17 cellular contexts compared by ENCODE assay signal in the genomic region with DNA sequence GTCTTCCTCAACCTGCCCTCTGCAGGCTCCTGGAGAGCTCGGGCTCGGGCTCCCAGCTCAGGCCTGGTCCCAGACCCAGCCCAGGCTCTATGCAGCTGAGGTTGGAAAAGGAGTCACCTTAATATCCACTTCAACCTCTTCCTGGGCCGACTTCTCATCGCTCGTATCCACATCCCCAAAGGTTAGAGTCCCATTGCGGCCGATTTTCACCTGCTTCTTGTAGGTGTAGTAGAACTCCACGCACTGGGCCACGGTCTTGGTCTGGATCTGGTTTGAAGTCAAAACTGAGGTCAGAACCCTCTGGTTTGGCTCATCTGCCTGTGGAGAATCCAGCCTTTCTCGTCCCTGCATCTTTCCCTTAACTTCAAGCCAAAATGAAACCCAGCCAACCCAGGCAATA. TPM values are rescaled to one million over a fixed set of nuclear protein-coding genes. Genes with fewer than 3 reads are reported as not detected.
DNase-seq lines count a peak whose midpoint lies in the region; ATAC-seq and TF ChIP-seq lines count a peak whose summit lies in the region.
"Had no signal": no experiment of that assay in that cellular context is flagged by ENCODE, and none has a peak within 500 bp of the region (broad histone marks: within the 10 kb centered on the region; RNA-seq: fewer than 3 reads in every experiment).

No MANE protein-coding gene starts in this region.

- POLR2A ChIA-PET in Caco-2 (lab: Charles Lee): no interaction called here

- H3K4me3 Mint-ChIP-seq in Caco-2 (ENCODE audit: unreplicated experiment) (no peak overlapping the region), chondrocyte (ENCODE audit: unreplicated experiment) (no peak overlapping the region)
- H3K4me3 Mint-ChIP-seq: activated B cell treated with CpG ODN at 0.5 μM for 24 hours had no signal

- intact Hi-C loops in left ventricle myocardium inferior (cut with micrococcal nuclease): no loop called here
- intact Hi-C loops in left cardiac atrium (cut with DNase I): loop anchor here in 1 of 2 donors (10.0 kb wide), 1 partner anchor 62 kb away; no protein-coding TSS in a partner anchor
- intact Hi-C loops in ascending aorta (cut with DNase I): loop anchor here (5.0 to 10.0 kb wide), 2 partner anchors 225 to 362 kb away; a partner anchor contains a TSS
- intact Hi-C loops in psoas muscle (cut with DNase I): no loop called here
- intact Hi-C loops in Caco-2 (cut with micrococcal nuclease; ENCODE audit: unreplicated experiment): no loop called here

- H3K27ac Mint-ChIP-seq in Caco-2 (ENCODE audit: unreplicated experiment) (no peak overlapping the region), chondrocyte (ENCODE audit: unreplicated experiment) (no peak overlapping the region)

- peaks cover 77% of the 10 kb centered on the region for H3K4me1 ChIP-seq in left ventricle myocardium inferior
- peaks cover 12 to 38% of the 10 kb centered on the region in 2 donors for H3K4me1 ChIP-seq in ascending aorta
- peaks cover 53% of the 10 kb centered on the region for H3K4me1 ChIP-seq in psoas muscle
- no peaks in the 10 kb centered on the region for H3K4me1 ChIP-seq in Caco-2
- H3K4me1 ChIP-seq: pancreas had no signal

- H3K4me1 Mint-ChIP-seq in Caco-2 (ENCODE audit: low read depth, unreplicated experiment): no peaks in the 10 kb centered on the region
- H3K4me1 Mint-ChIP-seq in chondrocyte (ENCODE audit: low read depth): peaks cover 52% of the 10 kb centered on the region

- H3K9me3 Mint-ChIP-seq in Caco-2 (ENCODE audit: unreplicated experiment) (no peaks in the 10 kb centered on the region), chondrocyte (ENCODE audit: low read depth) (no peaks in the 10 kb centered on the region)
- H3K9me3 Mint-ChIP-seq: activated B cell treated with CpG ODN at 0.5 μM for 24 hours had no signal

- no peaks in the 10 kb centered on the region for H3K27me3 ChIP-seq in left ventricle myocardium inferior (ENCODE audit: low read depth)
- no peaks in the 10 kb centered on the region for H3K27me3 ChIP-seq in ascending aorta
- H3K27me3 ChIP-seq in psoas muscle (ENCODE audit: insufficient read depth in 3 of 3, low read length in 2 of 3): no peaks in the 10 kb centered on the region
- no peaks in the 10 kb centered on the region for H3K27me3 ChIP-seq in Caco-2 (replicated peaks; ENCODE audit: control insufficient read depth, insufficient read depth, low read length)
- H3K27me3 ChIP-seq: pancreas, tibial nerve had no signal

- WGBS in psoas muscle, 3 donors: 70 to 87% (median 73%) methylated on average over 10 of the region's 10 CpGs

- H3K9me3 ChIP-seq in left ventricle myocardium inferior (replicated peaks) (no peaks in the 10 kb centered on the region), ascending aorta (no peaks in the 10 kb centered on the region), psoas muscle (no peaks in the 10 kb centered on the region), Caco-2 (no peaks in the 10 kb centered on the region)
- H3K9me3 ChIP-seq: pancreas, tibial nerve had no signal

- DNase-seq in left ventricle myocardium inferior (no peak), left cardiac atrium (no peak), ascending aorta (ENCODE audit: low spot score in 2 of 2) (peak in 1 of 2 donors; percentile 67), psoas muscle (no peak), GM10266 (ENCODE audit: extremely low spot score) (no peak), Caco-2 (no peak), NCI-H1436 treated with DMSO at 0.1 percent for 48 hours (lab: John Stamatoyannopoulos, UW) (no peak), chondrocyte (ENCODE audit: low spot score) (no peak)
- DNase-seq: activated B cell treated with CpG ODN at 0.5 μM for 24 hours; activated naive CD4-positive, alpha-beta T cell; left ventricle myocardium superior; NCI-H1417 treated with DMSO at 0.1 percent for 48 hours; pancreas; SHP77; stimulated activated CD4-positive, alpha-beta T cell treated with anti-CD3 and anti-CD28 coated beads, Interleukin-4, amount 100 ng/mL, for 24 hours; stimulated activated CD8-positive, alpha-beta memory T cell treated with anti-CD3 and anti-CD28 coated beads, Interleukin-4, amount 100 ng/mL, for 48 hours had no signal

- no TSS peak for BruUV-seq in Caco-2 (replicated peaks; lab: Mats Ljungman, UMichigan)

- TF ChIP-seq CTCF in left ventricle myocardium inferior (IDR thresholded peaks at IDR 0.05; ENCODE audit: borderline replicate concordance) (no peak), ascending aorta (IDR thresholded peaks at IDR 0.05) (no peak), psoas muscle (IDR thresholded peaks at IDR 0.05) (no peak), GM10266 (IDR thresholded peaks at IDR 0.05; ENCODE audit: control insufficient read depth, insufficient read depth, low read depth, missing control alignments) (no peak), Caco-2 (IDR thresholded peaks at IDR 0.05; ENCODE audit: insufficient read depth in 1 of 2, low read depth in 1 of 2, low read length in 1 of 2, severe bottlenecking in 1 of 2, unreplicated experiment in 1 of 2) (no peak), chondrocyte (IDR thresholded peaks at IDR 0.05) (no peak)

- CTCF ChIA-PET in Caco-2 (lab: Charles Lee): interaction anchor here (0.5 to 0.8 kb wide), 2 partner anchors 82 to 214 kb away, joined by 3 read pairs; no protein-coding TSS in a partner anchor

- peaks cover 91% of the 10 kb centered on the region for H3K36me3 ChIP-seq in left ventricle myocardium inferior
- H3K36me3 ChIP-seq in ascending aorta: peaks cover 73 to 77% of the 10 kb centered on the region in 2 donors
- H3K36me3 ChIP-seq in psoas muscle (ENCODE audit: insufficient read depth in 1 of 2, low read depth in 1 of 2): peaks cover 16 to 84% of the 10 kb centered on the region in 2 donors
- peaks cover 15% of the 10 kb centered on the region for H3K36me3 ChIP-seq in Caco-2 (ENCODE audit: control insufficient read depth, insufficient read depth, low read length)

- no peaks in the 10 kb centered on the region for H3K27me3 Mint-ChIP-seq in Caco-2 (ENCODE audit: insufficient read depth, unreplicated experiment)
- H3K27me3 Mint-ChIP-seq in chondrocyte (ENCODE audit: low read depth): no peaks in the 10 kb centered on the region
- H3K27me3 Mint-ChIP-seq: activated B cell treated with CpG ODN at 0.5 μM for 24 hours had no signal

- no peak for ATAC-seq in left cardiac atrium
- no peak for ATAC-seq in psoas muscle
- ATAC-seq: left ventricle myocardium superior, pancreas had no signal

- H3K27ac ChIP-seq in left ventricle myocardium inferior (replicated peaks) (peak overlapping the region; percentile 81), ascending aorta (peak overlapping the region; percentile 67 to 80), psoas muscle (peak overlapping the region; percentile 92)

- H3K4me3 ChIP-seq in left ventricle myocardium inferior (no peak overlapping the region), ascending aorta (no peak overlapping the region), psoas muscle (no peak overlapping the region), Caco-2 (ENCODE audit: low read depth, low read length) (no peak overlapping the region)
- H3K4me3 ChIP-seq: pancreas, tibial nerve had no signal

- H3K36me3 Mint-ChIP-seq in Caco-2 (ENCODE audit: insufficient read depth, unreplicated experiment): peaks cover 77% of the 10 kb centered on the region
- peaks cover 28% of the 10 kb centered on the region for H3K36me3 Mint-ChIP-seq in chondrocyte (ENCODE audit: low read depth)

RNA-seq across cellular contexts. Expression of a gene that starts 8.4 kb away (rescaled TPM):
- 19.2 TPM for total RNA-seq in left ventricle myocardium inferior
- total RNA-seq in left cardiac atrium: 10 to 100 TPM; 25.9 to 29.6 TPM
- total RNA-seq in ascending aorta: 30.2 TPM
- 10 to 100 TPM in 3 of 4 donors, 1 to 10 TPM in 1; 9.3 to 27.0 (median 17.0) TPM for total RNA-seq in psoas muscle
- polyA plus RNA-seq in psoas muscle: 10 to 100 TPM; 11.0 to 28.8 (median 19.6) TPM
- total RNA-seq in Caco-2 (2022): 33.2 and 38.8 TPM in 2 replicates
- 72.0 to 85.2 TPM (median 72.1 TPM) in 3 replicates for total RNA-seq in chondrocyte
